ENCODE assay signal across 8 cellular contexts in genomic region chr9:137130176-137130755, GRCh38.
DNase-seq lines count a peak whose midpoint lies in the region; ATAC-seq and TF ChIP-seq lines count a peak whose summit lies in the region.

No MANE protein-coding gene starts in this region.

- whole genome bisulfite sequencing in iPS DF 6.9 (ENCODE audit: insufficient coverage, insufficient read length) = no CpG with 5 or more reads among the region's 58 CpGs

- H3K27me3 ChIP-seq in iPS DF 6.9 (ENCODE audit: control insufficient read depth, insufficient read depth, low read length) (no peaks in the 10 kb centered on the region), stomach smooth muscle (ENCODE audit: control insufficient read depth in 1 of 2, insufficient read depth in 2 of 2, low read length in 2 of 2) (peaks cover 0 to 4% of the 10 kb centered on the region in 2 donors)

- H3K36me3 ChIP-seq in ES-I3 (ENCODE audit: insufficient read depth, low read length) (no peaks in the 10 kb centered on the region), iPS DF 6.9 (ENCODE audit: control insufficient read depth, insufficient read depth, low read length) (no peaks in the 10 kb centered on the region), stomach smooth muscle (ENCODE audit: control insufficient read depth in 2 of 2, insufficient read depth in 2 of 2, low read length in 2 of 2) (no peaks in the 10 kb centered on the region)

- TF ChIP-seq CTCF in WI38 (IDR thresholded peaks at IDR 0.05; ENCODE audit: low read depth, low read length) = no peak

- H3K27ac ChIP-seq in iPS DF 6.9 (ENCODE audit: low read length) (no peak overlapping the region), stomach smooth muscle (ENCODE audit: low read length) (no peak overlapping the region)

- peak overlapping the region; percentile 77 for H3K4me3 ChIP-seq in WI38 (ENCODE audit: low read depth, low read length)
- H3K4me3 ChIP-seq in iPS DF 6.9 (ENCODE audit: low read length) = peak overlapping the region; percentile 68
- peak overlapping the region; percentile 64 to 76 for H3K4me3 ChIP-seq in stomach smooth muscle (ENCODE audit: low read length in 2 of 2)

- H3K4me1 ChIP-seq in ES-I3 (ENCODE audit: insufficient read depth, low read length) = peaks cover 8% of the 10 kb centered on the region
- H3K4me1 ChIP-seq in iPS DF 6.9 (ENCODE audit: control insufficient read depth, insufficient read depth, low read length) = peaks cover 2% of the 10 kb centered on the region
- H3K4me1 ChIP-seq in stomach smooth muscle (ENCODE audit: control insufficient read depth, insufficient read depth, low read length) = peaks cover 17% of the 10 kb centered on the region

- ATAC-seq in HG02763 (IDR thresholded peaks at IDR 0.05; ENCODE audit: unreplicated experiment) = peak; percentile 18

- H3K9me3 ChIP-seq in ES-I3 (ENCODE audit: control insufficient read depth, insufficient read depth, low read length) (no peaks in the 10 kb centered on the region), iPS DF 6.9 (ENCODE audit: control insufficient read depth, insufficient read depth, low read length) (no peaks in the 10 kb centered on the region), stomach smooth muscle (ENCODE audit: control insufficient read depth in 2 of 2, low read length in 2 of 2) (peaks cover 0 to 3% of the 10 kb centered on the region in 2 donors)

- DNase-seq in iPS DF 6.9 (ENCODE audit: low read depth, low spot score) (no peak), kidney tubule cell (ENCODE audit: low spot score) (no peak), DMS153 (lab: John Stamatoyannopoulos, UW) (no peak)
- DNase-seq in stimulated activated CD8-positive, alpha-beta memory T cell treated with anti-CD3 and anti-CD28 coated beads, Interleukin-4, amount 100 ng/mL, for 48 hours = no peak

- H3K9ac ChIP-seq in ES-I3 (ENCODE audit: low read depth, low read length) = peak overlapping the region; percentile 59
- H3K9ac ChIP-seq in stomach smooth muscle (ENCODE audit: low read length in 2 of 2) = no peak overlapping the region
